Comparison of ENCODE assay signal across 13 cellular contexts in genomic region chr7:5143106-5143505, GRCh38. TPM values are rescaled to one million over a fixed set of nuclear protein-coding genes. Genes with fewer than 3 reads are reported as not detected.
DNase-seq lines count a peak whose midpoint lies in the region; ATAC-seq and TF ChIP-seq lines count a peak whose summit lies in the region.
"Had no signal": no experiment of that assay in that cellular context is flagged by ENCODE, and none has a peak within 500 bp of the region (broad histone marks: within the 10 kb centered on the region; RNA-seq: fewer than 3 reads in every experiment).

No MANE protein-coding gene starts in this region.

- TF ChIP-seq CTCF in Loucy (conservative IDR thresholded peaks at IDR 0.05; ENCODE audit: low read length) = no peak

- no peak for TF ChIP-seq POLR2A in GM18505 (IDR thresholded peaks at IDR 0.05; ENCODE audit: borderline replicate concordance, extremely low read depth, insufficient read depth, insufficient read length)

- no peaks in the 10 kb centered on the region for H3K9me3 ChIP-seq in Loucy (ENCODE audit: insufficient read depth, low read depth, low read length)
- H3K9me3 ChIP-seq: SK-N-SH had no signal

- H3K27me3 ChIP-seq in Loucy (ENCODE audit: insufficient read depth, low read length, poor library complexity, severe bottlenecking) = no peaks in the 10 kb centered on the region
- H3K27me3 ChIP-seq: cardiac muscle cell had no signal

- no peaks in the 10 kb centered on the region for H3F3A ChIP-seq in Loucy (ENCODE audit: low read depth)

- no peaks in the 10 kb centered on the region for H3K9me3 Mint-ChIP-seq in activated CD4-positive, alpha-beta T cell treated with anti-CD3 and anti-CD28 coated beads for 36 hours (ENCODE audit: low read depth)
- no peaks in the 10 kb centered on the region for H3K9me3 Mint-ChIP-seq in activated naive CD4-positive, alpha-beta T cell treated with anti-CD3 and anti-CD28 coated beads, Interleukin-2, amount 10 ng/mL, durations not matched to agents 7 days and 5 days

- H3K9ac ChIP-seq in Loucy (ENCODE audit: low read depth, low read length, poor library complexity, severe bottlenecking) = no peak overlapping the region
- H3K9ac ChIP-seq: parathyroid adenoma, SK-N-SH had no signal

- H3K9me2 ChIP-seq in Loucy (replicated peaks; ENCODE audit: low read depth, low read length) = no peaks in the 10 kb centered on the region
- H3K9me2 ChIP-seq: SK-N-SH had no signal

- no peaks in the 10 kb centered on the region for H3K36me3 Mint-ChIP-seq in activated CD4-positive, alpha-beta T cell treated with anti-CD3 and anti-CD28 coated beads for 36 hours (ENCODE audit: low read depth)
- no peaks in the 10 kb centered on the region for H3K36me3 Mint-ChIP-seq in activated naive CD4-positive, alpha-beta T cell treated with anti-CD3 and anti-CD28 coated beads, Interleukin-2, amount 10 ng/mL, durations not matched to agents 7 days and 5 days

- ATAC-seq in activated CD4-positive, alpha-beta T cell treated with anti-CD3 and anti-CD28 coated beads for 36 hours = peak; percentile 63
- no peak for ATAC-seq in GM18505 (IDR thresholded peaks at IDR 0.05; ENCODE audit: unreplicated experiment)
- ATAC-seq: K562 had no signal

- POLR2A ChIA-PET in activated CD4-positive, alpha-beta T cell treated with anti-CD3 and anti-CD28 coated beads for 36 hours (lab: Charles Lee) = no interaction called here

- no peaks in the 10 kb centered on the region for H3K4me1 ChIP-seq in Loucy (ENCODE audit: insufficient read depth, low read length, poor library complexity, severe bottlenecking)
- H3K4me1 ChIP-seq: parathyroid adenoma had no signal

- CTCF ChIA-PET in activated CD4-positive, alpha-beta T cell treated with anti-CD3 and anti-CD28 coated beads for 36 hours (lab: Charles Lee) = no interaction called here
- CTCF ChIA-PET in activated naive CD4-positive, alpha-beta T cell treated with anti-CD3 and anti-CD28 coated beads, Interleukin-2, amount 10 ng/mL, durations not matched to agents 7 days and 5 days (lab: Charles Lee) = no interaction called here

- H3K4me2 ChIP-seq in Loucy (ENCODE audit: low read depth, low read length, poor library complexity, severe bottlenecking) = no peak overlapping the region
- H3K4me2 ChIP-seq: SK-N-SH had no signal

- no peaks in the 10 kb centered on the region for H3K36me3 ChIP-seq in Loucy (ENCODE audit: insufficient read depth, low read length)
- H3K36me3 ChIP-seq: cardiac muscle cell had no signal

- peak overlapping the region; percentile 68 for H3K27ac Mint-ChIP-seq in activated CD4-positive, alpha-beta T cell treated with anti-CD3 and anti-CD28 coated beads for 36 hours
- H3K27ac Mint-ChIP-seq in activated naive CD4-positive, alpha-beta T cell treated with anti-CD3 and anti-CD28 coated beads, Interleukin-2, amount 10 ng/mL, durations not matched to agents 7 days and 5 days = peak overlapping the region; percentile 39

- intact Hi-C loops in activated CD4-positive, alpha-beta T cell treated with anti-CD3 and anti-CD28 coated beads for 36 hours (cut with DNase I, micrococcal nuclease) = loop anchor here in 1 of 2 experiments (5.0 kb wide), 1 partner anchor 254 kb away; no protein-coding TSS in a partner anchor

- peaks cover 15% of the 10 kb centered on the region for H3K4me1 Mint-ChIP-seq in activated CD4-positive, alpha-beta T cell treated with anti-CD3 and anti-CD28 coated beads for 36 hours
- H3K4me1 Mint-ChIP-seq in activated naive CD4-positive, alpha-beta T cell treated with anti-CD3 and anti-CD28 coated beads, Interleukin-2, amount 10 ng/mL, durations not matched to agents 7 days and 5 days = peaks cover 16% of the 10 kb centered on the region

- peak overlapping the region; percentile 59 for H3K4me3 Mint-ChIP-seq in activated CD4-positive, alpha-beta T cell treated with anti-CD3 and anti-CD28 coated beads for 36 hours
- H3K4me3 Mint-ChIP-seq in activated naive CD4-positive, alpha-beta T cell treated with anti-CD3 and anti-CD28 coated beads, Interleukin-2, amount 10 ng/mL, durations not matched to agents 7 days and 5 days = peak overlapping the region; percentile 4

- peak overlapping the region; percentile 57; the same call in 1 of the 2 replicates for H2AFZ ChIP-seq in Loucy (ENCODE audit: low read length)
- H2AFZ ChIP-seq: parathyroid adenoma had no signal

- no peaks in the 10 kb centered on the region for H3K79me2 ChIP-seq in Loucy (ENCODE audit: insufficient read depth, low read length)
- H3K79me2 ChIP-seq: parathyroid adenoma had no signal

- no peaks in the 10 kb centered on the region for H4K20me1 ChIP-seq in Loucy (ENCODE audit: insufficient read depth, low read length, poor library complexity, severe bottlenecking)

- H3K27me3 Mint-ChIP-seq in activated CD4-positive, alpha-beta T cell treated with anti-CD3 and anti-CD28 coated beads for 36 hours = no peaks in the 10 kb centered on the region
- peaks cover 14% of the 10 kb centered on the region for H3K27me3 Mint-ChIP-seq in activated naive CD4-positive, alpha-beta T cell treated with anti-CD3 and anti-CD28 coated beads, Interleukin-2, amount 10 ng/mL, durations not matched to agents 7 days and 5 days

- no peak overlapping the region for H3K4me3 ChIP-seq in Loucy (ENCODE audit: low read length, poor library complexity, severe bottlenecking)
- H3K4me3 ChIP-seq: cardiac muscle cell, K562 had no signal

- DNase-seq in activated CD4-positive, alpha-beta T cell treated with anti-CD3 and anti-CD28 coated beads for 36 hours = peak; percentile 68
- peak; percentile 45 for DNase-seq in activated naive CD4-positive, alpha-beta T cell treated with anti-CD3 and anti-CD28 coated beads, Interleukin-2, amount 10 ng/mL, durations not matched to agents 7 days and 5 days
- peak; percentile 28 for DNase-seq in stimulated activated CD4-positive, alpha-beta T cell treated with anti-CD3 and anti-CD28 coated beads, Interleukin-1b, Interleukin-23, amount 100 ng/mL, for 48 hours
- no peak for DNase-seq in NOMO-1 treated with DMSO at 0.1 percent for 48 hours (lab: John Stamatoyannopoulos, UW; ENCODE audit: unreplicated experiment)
- DNase-seq in COLO668 (lab: John Stamatoyannopoulos, UW; ENCODE audit: unreplicated experiment) = no peak
- DNase-seq: mesenchymal stem cell, NCI-H2029, SK-N-SH had no signal

RNA-seq across cellular contexts. Expression of gene WIPI2, which starts 46.9 kb away (rescaled TPM):
- total RNA-seq in activated CD4-positive, alpha-beta T cell treated with anti-CD3 and anti-CD28 coated beads for 36 hours = 10 to 100 TPM; 44.5 to 45.1 TPM

Comparison
In these comparisons a context has a peak if more than half of its experiments do, and no peak if none do; other contexts are left out.
1. DNase-seq: peak in activated CD4-positive, alpha-beta T cell treated with anti-CD3 and anti-CD28 coated beads for 36 hours (single experiment), activated naive CD4-positive, alpha-beta T cell treated with anti-CD3 and anti-CD28 coated beads, Interleukin-2, amount 10 ng/mL, durations not matched to agents 7 days and 5 days (single experiment) and stimulated activated CD4-positive, alpha-beta T cell treated with anti-CD3 and anti-CD28 coated beads, Interleukin-1b, Interleukin-23, amount 100 ng/mL, for 48 hours (single experiment); none in NOMO-1 treated with DMSO at 0.1 percent for 48 hours (single experiment) and COLO668 (single experiment).